ENCODE assay signal across 11 cellular contexts in genomic region chr18:49227456-49227855, GRCh38.
DNase-seq lines count a peak whose midpoint lies in the region; ATAC-seq lines count a peak whose summit lies in the region.
"Had no signal": no experiment of that assay in that cellular context is flagged by ENCODE, and none has a peak within 500 bp of the region (broad histone marks: within the 10 kb centered on the region; RNA-seq: fewer than 3 reads in every experiment).

No MANE protein-coding gene starts in this region.

- H3K27me3 Mint-ChIP-seq in activated naive CD8-positive, alpha-beta T cell treated with anti-CD3 and anti-CD28 coated beads, Interleukin-2, amount 50 U/mL, for 24 hours = no peaks in the 10 kb centered on the region

- H3K27me3 ChIP-seq in HAP-1 (ENCODE audit: low read depth) = no peaks in the 10 kb centered on the region

- peak; percentile 15 for DNase-seq in ELR (ENCODE audit: low read depth)
- DNase-seq in activated CD4-positive, alpha-beta T cell treated with anti-CD3 and anti-CD28 coated beads for 48 hours = peak; percentile 60
- peak; percentile 27 for DNase-seq in activated naive CD8-positive, alpha-beta T cell treated with anti-CD3 and anti-CD28 coated beads, Interleukin-2, amount 50 U/mL, for 24 hours
- peak; percentile 20 to 50 for DNase-seq in stimulated activated CD4-positive, alpha-beta T cell treated with anti-CD3 and anti-CD28 coated beads, Interleukin-15, amount 100 ng/mL, for 48 hours (ENCODE audit: low read depth in 2 of 2)
- DNase-seq in superior temporal gyrus (ENCODE audit: extremely low spot score) = no peak
- no peak for DNase-seq in NCI-H2029 treated with DMSO at 0.1 percent for 48 hours (lab: John Stamatoyannopoulos, UW)
- DNase-seq in HAP-1 (ENCODE audit: low spot score in 2 of 2) = no peak
- DNase-seq: C1 segment of cervical spinal cord, cortex of kidney, mesenchymal stem cell had no signal

- H3K9me3 ChIP-seq in HAP-1 = no peaks in the 10 kb centered on the region

- peaks cover 12% of the 10 kb centered on the region for H3K36me3 Mint-ChIP-seq in activated naive CD8-positive, alpha-beta T cell treated with anti-CD3 and anti-CD28 coated beads, Interleukin-2, amount 50 U/mL, for 24 hours (ENCODE audit: low read depth)

- no peak overlapping the region for H3K4me3 ChIP-seq in HAP-1

- no peaks in the 10 kb centered on the region for H3K9me3 Mint-ChIP-seq in activated naive CD8-positive, alpha-beta T cell treated with anti-CD3 and anti-CD28 coated beads, Interleukin-2, amount 50 U/mL, for 24 hours

- in situ Hi-C loops in HAP-1 (cut with MboI; ENCODE audit: low sequenced_read_pairs) = loop anchor here (25.0 kb wide), 1 partner anchor 440 kb away; no protein-coding TSS in a partner anchor

- no peak overlapping the region for H3K4me3 Mint-ChIP-seq in activated naive CD8-positive, alpha-beta T cell treated with anti-CD3 and anti-CD28 coated beads, Interleukin-2, amount 50 U/mL, for 24 hours

- H3K27ac Mint-ChIP-seq in activated naive CD8-positive, alpha-beta T cell treated with anti-CD3 and anti-CD28 coated beads, Interleukin-2, amount 50 U/mL, for 24 hours = peak overlapping the region; percentile 43

- H3K4me1 ChIP-seq in HAP-1 = no peaks in the 10 kb centered on the region

- peak; percentile 100 for ATAC-seq in activated naive CD8-positive, alpha-beta T cell treated with anti-CD3 and anti-CD28 coated beads, Interleukin-2, amount 50 U/mL, for 24 hours
- ATAC-seq in HG03442 (IDR thresholded peaks at IDR 0.05; ENCODE audit: unreplicated experiment) = no peak

- H3K4me1 Mint-ChIP-seq in activated naive CD8-positive, alpha-beta T cell treated with anti-CD3 and anti-CD28 coated beads, Interleukin-2, amount 50 U/mL, for 24 hours = peaks cover 19% of the 10 kb centered on the region

- H3K36me3 ChIP-seq in HAP-1 (replicated peaks) = no peaks in the 10 kb centered on the region

Comparison
In these comparisons a context has a peak if more than half of its experiments do, and no peak if none do; other contexts are left out.
1. DNase-seq: peak in ELR (single experiment), activated CD4-positive, alpha-beta T cell treated with anti-CD3 and anti-CD28 coated beads for 48 hours (single experiment), activated naive CD8-positive, alpha-beta T cell treated with anti-CD3 and anti-CD28 coated beads, Interleukin-2, amount 50 U/mL, for 24 hours (single experiment) and stimulated activated CD4-positive, alpha-beta T cell treated with anti-CD3 and anti-CD28 coated beads, Interleukin-15, amount 100 ng/mL, for 48 hours (2 of 2); none in superior temporal gyrus (single experiment), NCI-H2029 treated with DMSO at 0.1 percent for 48 hours (single experiment) and HAP-1 (0 of 2).